Comparison of ENCODE assay signal across 16 cellular contexts in the genomic region with DNA sequence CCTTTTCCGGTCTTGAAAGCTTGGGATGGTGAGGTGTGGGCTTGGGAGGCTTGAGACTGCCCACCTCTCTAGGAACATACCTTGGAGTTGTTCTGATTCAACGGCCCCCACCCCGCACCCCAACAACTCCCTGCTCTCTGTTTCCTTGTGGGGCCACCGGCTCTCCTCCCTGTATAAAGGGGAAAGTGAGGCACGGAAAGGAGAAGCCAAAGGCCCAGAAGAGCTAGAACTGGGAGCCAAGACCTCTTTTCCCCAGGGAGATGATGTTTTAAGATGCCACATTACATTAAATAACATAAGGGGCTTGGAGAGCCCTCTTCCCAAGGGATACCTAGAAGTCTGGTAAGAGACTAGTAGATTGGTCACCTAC. TPM values are rescaled to one million over a fixed set of nuclear protein-coding genes. Genes with fewer than 3 reads are reported as not detected.
DNase-seq lines count a peak whose midpoint lies in the region; ATAC-seq and TF ChIP-seq lines count a peak whose summit lies in the region.
"Had no signal": no experiment of that assay in that cellular context is flagged by ENCODE, and none has a peak within 500 bp of the region (broad histone marks: within the 10 kb centered on the region; RNA-seq: fewer than 3 reads in every experiment).

No MANE protein-coding gene starts in this region.

- no peaks in the 10 kb centered on the region for H3K36me3 Mint-ChIP-seq in CD8-positive, alpha-beta memory T cell
- H3K36me3 Mint-ChIP-seq in IgD-negative memory B cell: peaks cover 3% of the 10 kb centered on the region
- H3K36me3 Mint-ChIP-seq in endothelial cell (ENCODE audit: low read depth, unreplicated experiment): peaks cover 9% of the 10 kb centered on the region
- H3K36me3 Mint-ChIP-seq in nephron (ENCODE audit: low read depth): no peaks in the 10 kb centered on the region
- H3K36me3 Mint-ChIP-seq: activated naive CD8-positive, alpha-beta T cell treated with anti-CD3 and anti-CD28 coated beads, Interleukin-2, amount 10 ng/mL, durations not matched to agents 7 days and 5 days had no signal

- POLR2A ChIA-PET in CD8-positive, alpha-beta memory T cell (lab: Charles Lee): no interaction called here

- TF ChIP-seq CTCF in endothelial cell (IDR thresholded peaks at IDR 0.05; ENCODE audit: unreplicated experiment) (no peak), nephron (IDR thresholded peaks at IDR 0.05; ENCODE audit: unreplicated experiment in 3 of 3) (no peak), lower lobe of right lung (IDR thresholded peaks at IDR 0.05) (no peak)

- H3K9me3 Mint-ChIP-seq in CD8-positive, alpha-beta memory T cell: peaks cover 0 to 4% (median 0%) of the 10 kb centered on the region in 5 donors
- H3K9me3 Mint-ChIP-seq in IgD-negative memory B cell (peaks cover 0 to 2% (median 0%) of the 10 kb centered on the region in 3 donors), endothelial cell (ENCODE audit: unreplicated experiment) (no peaks in the 10 kb centered on the region), nephron (peaks cover 4% of the 10 kb centered on the region)
- H3K9me3 Mint-ChIP-seq: activated naive CD8-positive, alpha-beta T cell treated with anti-CD3 and anti-CD28 coated beads, Interleukin-2, amount 10 ng/mL, durations not matched to agents 7 days and 5 days had no signal

- intact Hi-C loops in lower lobe of right lung (cut with DNase I) (no loop called here), posterior vena cava (cut with DNase I) (no loop called here)

- DNase-seq in CD8-positive, alpha-beta memory T cell: no peak
- DNase-seq in endothelial cell (ENCODE audit: low spot score) (no peak), lower lobe of right lung (no peak), posterior vena cava (ENCODE audit: low spot score) (no peak), HAP-1 (ENCODE audit: low spot score in 2 of 2) (no peak)
- no peak for DNase-seq in stimulated activated CD4-positive, alpha-beta T cell treated with anti-CD3 and anti-CD28 coated beads, Interleukin-1b, Interleukin-23, amount 100 ng/mL, for 48 hours
- DNase-seq: activated CD4-positive, CD25-positive, alpha-beta regulatory T cell treated with anti-CD3 and anti-CD28 coated beads, Interleukin-2, amount 50 U/mL, for 72 hours; activated naive CD8-positive, alpha-beta T cell treated with anti-CD3 and anti-CD28 coated beads, Interleukin-2, amount 10 ng/mL, durations not matched to agents 7 days and 5 days; effector CD4-positive, alpha-beta T cell; NCI-H187 treated with DMSO at 0.1 percent for 48 hours; NCI-H510A treated with DMSO at 0.1 percent for 48 hours; SHP77 treated with DMSO at 0.1 percent for 48 hours; small intestine had no signal

- no peak overlapping the region for H3K27ac ChIP-seq in CD8-positive, alpha-beta memory T cell (ENCODE audit: low read depth, low read length)
- no peak overlapping the region for H3K27ac ChIP-seq in lower lobe of right lung

- CTCF ChIA-PET in CD8-positive, alpha-beta memory T cell (lab: Charles Lee): no interaction called here

- no peak overlapping the region for H3K27ac Mint-ChIP-seq in CD8-positive, alpha-beta memory T cell
- H3K27ac Mint-ChIP-seq in IgD-negative memory B cell (no peak overlapping the region), endothelial cell (ENCODE audit: unreplicated experiment) (no peak overlapping the region), nephron (no peak overlapping the region)
- H3K27ac Mint-ChIP-seq: activated naive CD8-positive, alpha-beta T cell treated with anti-CD3 and anti-CD28 coated beads, Interleukin-2, amount 10 ng/mL, durations not matched to agents 7 days and 5 days had no signal

- peaks cover 6% of the 10 kb centered on the region for H3K4me1 ChIP-seq in CD8-positive, alpha-beta memory T cell (ENCODE audit: insufficient read depth, low read length)
- H3K4me1 ChIP-seq in lower lobe of right lung: peaks cover 12% of the 10 kb centered on the region
- H3K4me1 ChIP-seq in HAP-1: no peaks in the 10 kb centered on the region; the same call in 1 of the 2 replicates

- peaks cover 41% of the 10 kb centered on the region for H3K27me3 ChIP-seq in CD8-positive, alpha-beta memory T cell (ENCODE audit: insufficient read depth, low read length, poor library complexity, severe bottlenecking)
- H3K27me3 ChIP-seq in lower lobe of right lung (ENCODE audit: low read depth) (peaks cover 54% of the 10 kb centered on the region), HAP-1 (ENCODE audit: low read depth) (peaks cover 18% of the 10 kb centered on the region)

- no peak for ATAC-seq in lower lobe of right lung

- no peak overlapping the region for H3K4me3 ChIP-seq in CD8-positive, alpha-beta memory T cell (ENCODE audit: low read length)
- H3K4me3 ChIP-seq in lower lobe of right lung: no peak overlapping the region
- H3K4me3 ChIP-seq in HAP-1: no peak overlapping the region

- H3K27me3 Mint-ChIP-seq in CD8-positive, alpha-beta memory T cell: peaks cover 36 to 42% of the 10 kb centered on the region in 2 donors
- H3K27me3 Mint-ChIP-seq in IgD-negative memory B cell: peaks cover 22% of the 10 kb centered on the region
- peaks cover 14% of the 10 kb centered on the region for H3K27me3 Mint-ChIP-seq in endothelial cell (ENCODE audit: unreplicated experiment)
- peaks cover 83% of the 10 kb centered on the region for H3K27me3 Mint-ChIP-seq in nephron (ENCODE audit: low read depth)

- in situ Hi-C loops in HAP-1 (cut with MboI; ENCODE audit: low sequenced_read_pairs): no loop called here

- no peaks in the 10 kb centered on the region for H3K9me3 ChIP-seq in CD8-positive, alpha-beta memory T cell (ENCODE audit: low read length)
- no peaks in the 10 kb centered on the region for H3K9me3 ChIP-seq in lower lobe of right lung
- H3K9me3 ChIP-seq in HAP-1: no peaks in the 10 kb centered on the region

- H3K36me3 ChIP-seq in CD8-positive, alpha-beta memory T cell (ENCODE audit: insufficient read depth, low read length): no peaks in the 10 kb centered on the region
- H3K36me3 ChIP-seq in lower lobe of right lung (no peaks in the 10 kb centered on the region), HAP-1 (replicated peaks) (no peaks in the 10 kb centered on the region)

- H3K4me1 Mint-ChIP-seq in CD8-positive, alpha-beta memory T cell: peaks cover 7 to 15% (median 11%) of the 10 kb centered on the region in 3 donors
- peaks cover 0 to 8% (median 4%) of the 10 kb centered on the region in 3 donors for H3K4me1 Mint-ChIP-seq in IgD-negative memory B cell
- H3K4me1 Mint-ChIP-seq in endothelial cell (ENCODE audit: unreplicated experiment): peaks cover 8% of the 10 kb centered on the region
- peaks cover 6% of the 10 kb centered on the region for H3K4me1 Mint-ChIP-seq in nephron

- H3K4me3 Mint-ChIP-seq in CD8-positive, alpha-beta memory T cell: peak overlapping the region in 6 of 7 donors; percentile 44 to 65 (median 58)
- H3K4me3 Mint-ChIP-seq in IgD-negative memory B cell: peak overlapping the region in 3 of 4 donors; percentile 18 to 57 (median 48)
- H3K4me3 Mint-ChIP-seq in endothelial cell (ENCODE audit: unreplicated experiment): peak overlapping the region; percentile 42
- peak overlapping the region; percentile 67 to 71 (median 70) for H3K4me3 Mint-ChIP-seq in nephron
- H3K4me3 Mint-ChIP-seq: activated naive CD8-positive, alpha-beta T cell treated with anti-CD3 and anti-CD28 coated beads, Interleukin-2, amount 10 ng/mL, durations not matched to agents 7 days and 5 days had no signal

RNA-seq across cellular contexts. Expression of a gene that starts 1.2 kb away (rescaled TPM):
- under 1 TPM; 0.59 to 0.82 TPM for total RNA-seq in CD8-positive, alpha-beta memory T cell
- not detected for polyA plus RNA-seq in CD8-positive, alpha-beta memory T cell
- 0.33 TPM for polyA plus RNA-seq in IgD-negative memory B cell
- 9.1 TPM for total RNA-seq in endothelial cell (ENCODE audit: unreplicated experiment)
- 0.18 TPM for total RNA-seq in lower lobe of right lung
- total RNA-seq in posterior vena cava: under 1 TPM; 0.37 to 0.57 TPM
- total RNA-seq: fibroblast of lung had no signal
- polyA plus RNA-seq: fibroblast of lung had no signal

RNA-seq across cellular contexts. Expression of a gene that starts 54.5 kb away (rescaled TPM):
- total RNA-seq in CD8-positive, alpha-beta memory T cell: 10 to 100 TPM; 31.3 to 32.0 TPM
- polyA plus RNA-seq in CD8-positive, alpha-beta memory T cell: 237 TPM
- 70.7 TPM for polyA plus RNA-seq in IgD-negative memory B cell
- total RNA-seq in endothelial cell (ENCODE audit: unreplicated experiment): 18.9 TPM
- total RNA-seq in lower lobe of right lung: 47.8 TPM
- total RNA-seq in posterior vena cava: 10 to 100 TPM; 22.4 to 33.0 TPM
